In the genomic region with DNA sequence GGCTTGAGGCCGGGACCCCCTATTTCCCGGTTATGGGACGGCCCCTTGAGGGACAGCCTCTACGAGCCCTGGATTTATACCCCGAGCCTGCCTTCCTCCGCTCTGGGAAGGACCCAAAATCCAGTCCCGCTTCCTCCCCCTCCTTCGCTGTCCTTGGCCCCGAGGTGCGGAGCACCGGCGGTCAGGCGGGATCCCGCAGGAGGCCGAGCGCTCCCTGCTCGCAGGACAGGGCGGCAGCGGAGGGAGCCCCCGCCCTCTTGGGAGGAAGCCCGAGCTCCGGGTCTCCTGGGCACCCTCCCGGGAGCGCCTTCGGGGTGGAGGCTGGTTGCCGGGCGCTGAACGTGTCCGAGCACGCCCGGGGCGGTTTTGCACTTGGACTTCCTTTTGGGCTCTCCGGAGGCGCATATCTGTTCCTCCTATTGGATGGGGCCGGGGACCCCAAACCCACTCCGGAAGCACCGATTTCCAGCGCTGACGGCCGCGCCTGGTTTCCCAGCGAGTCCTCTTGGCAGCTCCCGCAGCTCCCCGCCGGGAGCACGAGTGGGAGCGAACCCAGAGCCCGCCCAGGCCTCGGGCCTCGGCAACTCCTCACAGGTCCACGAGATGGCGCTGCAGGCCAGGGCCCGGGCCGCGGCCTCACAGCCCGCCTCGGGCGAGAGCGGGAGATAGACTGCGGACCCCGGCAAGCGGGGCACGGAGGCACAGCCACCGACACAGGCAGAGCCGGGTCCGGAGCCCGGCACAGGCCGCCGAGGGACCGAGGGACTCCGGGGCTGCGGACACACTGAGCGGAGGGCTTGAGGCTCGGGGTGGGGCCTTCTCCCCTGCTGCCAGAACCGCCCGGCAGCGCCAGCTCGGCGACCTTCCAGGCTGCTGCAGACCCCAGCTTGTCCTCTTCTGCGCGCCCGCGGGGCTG, we compare ENCODE assay signal across 1 cellular context.
TF ChIP-seq lines count a peak whose summit lies in the region.

No MANE protein-coding gene starts in this region.

TF ChIP-seq in K562, 482 proteins besides CTCF, POLR2A, EP300 and RAD21 (continued from another document):
- TF ChIP-seq, protein P1, sequence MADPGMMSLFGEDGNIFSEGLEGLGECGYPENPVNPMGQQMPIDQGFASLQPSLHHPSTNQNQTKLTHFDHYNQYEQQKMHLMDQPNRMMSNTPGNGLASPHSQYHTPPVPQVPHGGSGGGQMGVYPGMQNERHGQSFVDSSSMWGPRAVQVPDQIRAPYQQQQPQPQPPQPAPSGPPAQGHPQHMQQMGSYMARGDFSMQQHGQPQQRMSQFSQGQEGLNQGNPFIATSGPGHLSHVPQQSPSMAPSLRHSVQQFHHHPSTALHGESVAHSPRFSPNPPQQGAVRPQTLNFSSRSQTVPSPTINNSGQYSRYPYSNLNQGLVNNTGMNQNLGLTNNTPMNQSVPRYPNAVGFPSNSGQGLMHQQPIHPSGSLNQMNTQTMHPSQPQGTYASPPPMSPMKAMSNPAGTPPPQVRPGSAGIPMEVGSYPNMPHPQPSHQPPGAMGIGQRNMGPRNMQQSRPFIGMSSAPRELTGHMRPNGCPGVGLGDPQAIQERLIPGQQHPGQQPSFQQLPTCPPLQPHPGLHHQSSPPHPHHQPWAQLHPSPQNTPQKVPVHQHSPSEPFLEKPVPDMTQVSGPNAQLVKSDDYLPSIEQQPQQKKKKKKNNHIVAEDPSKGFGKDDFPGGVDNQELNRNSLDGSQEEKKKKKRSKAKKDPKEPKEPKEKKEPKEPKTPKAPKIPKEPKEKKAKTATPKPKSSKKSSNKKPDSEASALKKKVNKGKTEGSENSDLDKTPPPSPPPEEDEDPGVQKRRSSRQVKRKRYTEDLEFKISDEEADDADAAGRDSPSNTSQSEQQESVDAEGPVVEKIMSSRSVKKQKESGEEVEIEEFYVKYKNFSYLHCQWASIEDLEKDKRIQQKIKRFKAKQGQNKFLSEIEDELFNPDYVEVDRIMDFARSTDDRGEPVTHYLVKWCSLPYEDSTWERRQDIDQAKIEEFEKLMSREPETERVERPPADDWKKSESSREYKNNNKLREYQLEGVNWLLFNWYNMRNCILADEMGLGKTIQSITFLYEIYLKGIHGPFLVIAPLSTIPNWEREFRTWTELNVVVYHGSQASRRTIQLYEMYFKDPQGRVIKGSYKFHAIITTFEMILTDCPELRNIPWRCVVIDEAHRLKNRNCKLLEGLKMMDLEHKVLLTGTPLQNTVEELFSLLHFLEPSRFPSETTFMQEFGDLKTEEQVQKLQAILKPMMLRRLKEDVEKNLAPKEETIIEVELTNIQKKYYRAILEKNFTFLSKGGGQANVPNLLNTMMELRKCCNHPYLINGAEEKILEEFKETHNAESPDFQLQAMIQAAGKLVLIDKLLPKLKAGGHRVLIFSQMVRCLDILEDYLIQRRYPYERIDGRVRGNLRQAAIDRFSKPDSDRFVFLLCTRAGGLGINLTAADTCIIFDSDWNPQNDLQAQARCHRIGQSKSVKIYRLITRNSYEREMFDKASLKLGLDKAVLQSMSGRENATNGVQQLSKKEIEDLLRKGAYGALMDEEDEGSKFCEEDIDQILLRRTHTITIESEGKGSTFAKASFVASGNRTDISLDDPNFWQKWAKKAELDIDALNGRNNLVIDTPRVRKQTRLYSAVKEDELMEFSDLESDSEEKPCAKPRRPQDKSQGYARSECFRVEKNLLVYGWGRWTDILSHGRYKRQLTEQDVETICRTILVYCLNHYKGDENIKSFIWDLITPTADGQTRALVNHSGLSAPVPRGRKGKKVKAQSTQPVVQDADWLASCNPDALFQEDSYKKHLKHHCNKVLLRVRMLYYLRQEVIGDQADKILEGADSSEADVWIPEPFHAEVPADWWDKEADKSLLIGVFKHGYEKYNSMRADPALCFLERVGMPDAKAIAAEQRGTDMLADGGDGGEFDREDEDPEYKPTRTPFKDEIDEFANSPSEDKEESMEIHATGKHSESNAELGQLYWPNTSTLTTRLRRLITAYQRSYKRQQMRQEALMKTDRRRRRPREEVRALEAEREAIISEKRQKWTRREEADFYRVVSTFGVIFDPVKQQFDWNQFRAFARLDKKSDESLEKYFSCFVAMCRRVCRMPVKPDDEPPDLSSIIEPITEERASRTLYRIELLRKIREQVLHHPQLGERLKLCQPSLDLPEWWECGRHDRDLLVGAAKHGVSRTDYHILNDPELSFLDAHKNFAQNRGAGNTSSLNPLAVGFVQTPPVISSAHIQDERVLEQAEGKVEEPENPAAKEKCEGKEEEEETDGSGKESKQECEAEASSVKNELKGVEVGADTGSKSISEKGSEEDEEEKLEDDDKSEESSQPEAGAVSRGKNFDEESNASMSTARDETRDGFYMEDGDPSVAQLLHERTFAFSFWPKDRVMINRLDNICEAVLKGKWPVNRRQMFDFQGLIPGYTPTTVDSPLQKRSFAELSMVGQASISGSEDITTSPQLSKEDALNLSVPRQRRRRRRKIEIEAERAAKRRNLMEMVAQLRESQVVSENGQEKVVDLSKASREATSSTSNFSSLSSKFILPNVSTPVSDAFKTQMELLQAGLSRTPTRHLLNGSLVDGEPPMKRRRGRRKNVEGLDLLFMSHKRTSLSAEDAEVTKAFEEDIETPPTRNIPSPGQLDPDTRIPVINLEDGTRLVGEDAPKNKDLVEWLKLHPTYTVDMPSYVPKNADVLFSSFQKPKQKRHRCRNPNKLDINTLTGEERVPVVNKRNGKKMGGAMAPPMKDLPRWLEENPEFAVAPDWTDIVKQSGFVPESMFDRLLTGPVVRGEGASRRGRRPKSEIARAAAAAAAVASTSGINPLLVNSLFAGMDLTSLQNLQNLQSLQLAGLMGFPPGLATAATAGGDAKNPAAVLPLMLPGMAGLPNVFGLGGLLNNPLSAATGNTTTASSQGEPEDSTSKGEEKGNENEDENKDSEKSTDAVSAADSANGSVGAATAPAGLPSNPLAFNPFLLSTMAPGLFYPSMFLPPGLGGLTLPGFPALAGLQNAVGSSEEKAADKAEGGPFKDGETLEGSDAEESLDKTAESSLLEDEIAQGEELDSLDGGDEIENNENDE (IDR thresholded peaks at IDR 0.05; ENCODE audit: low read depth, low read length): no peak
- no peak for TF ChIP-seq ZNF12 (CRISPR knock-in tag; IDR thresholded peaks at IDR 0.05)
- TF ChIP-seq ZNF561 (CRISPR knock-in tag; conservative IDR thresholded peaks at IDR 0.05): no peak
- TF ChIP-seq, protein P2, sequence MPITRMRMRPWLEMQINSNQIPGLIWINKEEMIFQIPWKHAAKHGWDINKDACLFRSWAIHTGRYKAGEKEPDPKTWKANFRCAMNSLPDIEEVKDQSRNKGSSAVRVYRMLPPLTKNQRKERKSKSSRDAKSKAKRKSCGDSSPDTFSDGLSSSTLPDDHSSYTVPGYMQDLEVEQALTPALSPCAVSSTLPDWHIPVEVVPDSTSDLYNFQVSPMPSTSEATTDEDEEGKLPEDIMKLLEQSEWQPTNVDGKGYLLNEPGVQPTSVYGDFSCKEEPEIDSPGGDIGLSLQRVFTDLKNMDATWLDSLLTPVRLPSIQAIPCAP (CRISPR knock-in tag; IDR thresholded peaks at IDR 0.05; ENCODE audit: borderline replicate concordance): no peak
- no peak for TF ChIP-seq POLR3G (IDR thresholded peaks at IDR 0.05; ENCODE audit: extremely low read depth, insufficient read length, insufficient replicate concordance)
